ENCODE assay signal across 8 cellular contexts in genomic region chr2:85419009-85419711, GRCh38. TPM values are rescaled to one million over a fixed set of nuclear protein-coding genes. Genes with fewer than 3 reads are reported as not detected.
DNase-seq lines count a peak whose midpoint lies in the region; ATAC-seq lines count a peak whose summit lies in the region.

No MANE protein-coding gene starts in this region.

- no peaks in the 10 kb centered on the region for H3K36me3 ChIP-seq in iPS-20b (ENCODE audit: insufficient read depth, low read depth, low read length)

- no peaks in the 10 kb centered on the region for H3K27me3 Mint-ChIP-seq in activated CD4-positive, alpha-beta T cell treated with anti-CD3 and anti-CD28 coated beads, Interleukin-2, amount 10 ng/mL, durations not matched to agents 7 days and 5 days
- no peaks in the 10 kb centered on the region for H3K27me3 Mint-ChIP-seq in activated T-helper 2 cell treated with anti-CD3 and anti-CD28 coated beads, Interferon-gamma antibody, Interleukin-2, Interleukin-4, amounts not matched to agents 10 μg/mL and 5 μg/mL and 100 μg/mL, durations not matched to agents 14 hours and 24 hours and 36 hours (ENCODE audit: low read depth)

- CTCF ChIA-PET in activated CD4-positive, alpha-beta T cell treated with anti-CD3 and anti-CD28 coated beads, Interleukin-2, amount 10 ng/mL, durations not matched to agents 7 days and 5 days (lab: Charles Lee): interaction anchor here (0.6 to 4.5 kb wide), 17 partner anchors 10 to 218 kb away, joined by 3 to 65 read pairs (median 4); partner anchors contain the start of gene MAT2A

- H3K27ac ChIP-seq in iPS-20b (ENCODE audit: low read length) (peak overlapping the region; percentile 98), temporal lobe (ENCODE audit: low read depth, low read length) (peak overlapping the region; percentile 96)

- ATAC-seq in GM18861 (IDR thresholded peaks at IDR 0.05; ENCODE audit: unreplicated experiment): no peak

- H3K9me3 ChIP-seq in iPS-20b (ENCODE audit: insufficient read depth, low read depth, low read length): no peaks in the 10 kb centered on the region

- peaks cover 4% of the 10 kb centered on the region; the same call in 1 of the 2 replicates for H3K4me1 ChIP-seq in iPS-20b (ENCODE audit: insufficient read depth, low read length)

- peaks cover 9% of the 10 kb centered on the region; the same call in 1 of the 2 replicates for H3K27me3 ChIP-seq in iPS-20b (ENCODE audit: insufficient read depth, low read length)

- H3K36me3 Mint-ChIP-seq in activated CD4-positive, alpha-beta T cell treated with anti-CD3 and anti-CD28 coated beads, Interleukin-2, amount 10 ng/mL, durations not matched to agents 7 days and 5 days (ENCODE audit: low read depth): no peaks in the 10 kb centered on the region
- no peaks in the 10 kb centered on the region for H3K36me3 Mint-ChIP-seq in activated T-helper 2 cell treated with anti-CD3 and anti-CD28 coated beads, Interferon-gamma antibody, Interleukin-2, Interleukin-4, amounts not matched to agents 10 μg/mL and 5 μg/mL and 100 μg/mL, durations not matched to agents 14 hours and 24 hours and 36 hours (ENCODE audit: low read depth)

- peaks cover 50% of the 10 kb centered on the region for H3K4me1 Mint-ChIP-seq in activated CD4-positive, alpha-beta T cell treated with anti-CD3 and anti-CD28 coated beads, Interleukin-2, amount 10 ng/mL, durations not matched to agents 7 days and 5 days
- H3K4me1 Mint-ChIP-seq in activated T-helper 2 cell treated with anti-CD3 and anti-CD28 coated beads, Interferon-gamma antibody, Interleukin-2, Interleukin-4, amounts not matched to agents 10 μg/mL and 5 μg/mL and 100 μg/mL, durations not matched to agents 14 hours and 24 hours and 36 hours (ENCODE audit: low read depth): peaks cover 37% of the 10 kb centered on the region

- peak overlapping the region; percentile 92 for H3K4me3 ChIP-seq in iPS-20b (ENCODE audit: low read length)

- H3K9ac ChIP-seq in iPS-20b (ENCODE audit: low read depth, low read length): peak overlapping the region; percentile 87

- DNase-seq in activated CD4-positive, alpha-beta T cell treated with anti-CD3 and anti-CD28 coated beads, Interleukin-2, amount 10 ng/mL, durations not matched to agents 7 days and 5 days: no peak
- DNase-seq in activated CD4-positive, alpha-beta T cell treated with anti-CD3 and anti-CD28 coated beads for 1 hour: no peak
- DNase-seq in activated T-helper 2 cell treated with anti-CD3 and anti-CD28 coated beads, Interferon-gamma antibody, Interleukin-2, Interleukin-4, amounts not matched to agents 10 μg/mL and 5 μg/mL and 100 μg/mL, durations not matched to agents 14 hours and 24 hours and 36 hours (ENCODE audit: low spot score): no peak
- DNase-seq in amniotic stem cell (lab: John Stamatoyannopoulos, UW) (no peak), NCI-H510A treated with DMSO at 0.1 percent for 48 hours (lab: John Stamatoyannopoulos, UW) (no peak)

- peak overlapping the region; percentile 100 for H3K27ac Mint-ChIP-seq in activated CD4-positive, alpha-beta T cell treated with anti-CD3 and anti-CD28 coated beads, Interleukin-2, amount 10 ng/mL, durations not matched to agents 7 days and 5 days
- peak overlapping the region; percentile 98 for H3K27ac Mint-ChIP-seq in activated T-helper 2 cell treated with anti-CD3 and anti-CD28 coated beads, Interferon-gamma antibody, Interleukin-2, Interleukin-4, amounts not matched to agents 10 μg/mL and 5 μg/mL and 100 μg/mL, durations not matched to agents 14 hours and 24 hours and 36 hours

- POLR2A ChIA-PET in activated CD4-positive, alpha-beta T cell treated with anti-CD3 and anti-CD28 coated beads, Interleukin-2, amount 10 ng/mL, durations not matched to agents 7 days and 5 days (lab: Charles Lee): interaction anchor here (0.9 to 2.1 kb wide), 3 partner anchors 119 to 142 kb away, joined by 3 to 8 read pairs (median 5); partner anchors contain the start of genes GGCX and MAT2A

- no peaks in the 10 kb centered on the region for H3K9me3 Mint-ChIP-seq in activated CD4-positive, alpha-beta T cell treated with anti-CD3 and anti-CD28 coated beads, Interleukin-2, amount 10 ng/mL, durations not matched to agents 7 days and 5 days
- H3K9me3 Mint-ChIP-seq in activated T-helper 2 cell treated with anti-CD3 and anti-CD28 coated beads, Interferon-gamma antibody, Interleukin-2, Interleukin-4, amounts not matched to agents 10 μg/mL and 5 μg/mL and 100 μg/mL, durations not matched to agents 14 hours and 24 hours and 36 hours: no peaks in the 10 kb centered on the region

- H3K4me3 Mint-ChIP-seq in activated CD4-positive, alpha-beta T cell treated with anti-CD3 and anti-CD28 coated beads, Interleukin-2, amount 10 ng/mL, durations not matched to agents 7 days and 5 days: peak overlapping the region; percentile 96
- H3K4me3 Mint-ChIP-seq in activated T-helper 2 cell treated with anti-CD3 and anti-CD28 coated beads, Interferon-gamma antibody, Interleukin-2, Interleukin-4, amounts not matched to agents 10 μg/mL and 5 μg/mL and 100 μg/mL, durations not matched to agents 14 hours and 24 hours and 36 hours (ENCODE audit: low read depth): peak overlapping the region; percentile 97

- intact Hi-C loops in activated T-helper 2 cell treated with anti-CD3 and anti-CD28 coated beads, Interferon-gamma antibody, Interleukin-2, Interleukin-4, amounts not matched to agents 10 μg/mL and 5 μg/mL and 100 μg/mL, durations not matched to agents 14 hours and 24 hours and 36 hours (cut with micrococcal nuclease): loop anchor here (5.0 kb wide), 2 partner anchors 178 to 193 kb away; partner anchors contain the start of genes C2orf68 and RNF181

RNA-seq across cellular contexts. Expression of gene SH2D6, which starts 0.6 kb away (rescaled TPM):
- total RNA-seq in activated CD4-positive, alpha-beta T cell treated with anti-CD3 and anti-CD28 coated beads, Interleukin-2, amount 10 ng/mL, durations not matched to agents 7 days and 5 days: under 1 TPM; 0.10 to 0.77 TPM
- 0.48 and 1.3 TPM in 2 replicates for total RNA-seq in activated T-helper 2 cell treated with anti-CD3 and anti-CD28 coated beads, Interferon-gamma antibody, Interleukin-2, Interleukin-4, amounts not matched to agents 10 μg/mL and 5 μg/mL and 100 μg/mL, durations not matched to agents 14 hours and 24 hours and 36 hours
- 0.74 TPM for total RNA-seq in temporal lobe

RNA-seq across cellular contexts. Expression of gene CAPG, which starts 9.0 kb away (rescaled TPM):
- total RNA-seq in activated CD4-positive, alpha-beta T cell treated with anti-CD3 and anti-CD28 coated beads, Interleukin-2, amount 10 ng/mL, durations not matched to agents 7 days and 5 days: 100 to 1,000 TPM; 299 to 387 TPM
- 145 and 146 TPM in 2 replicates for total RNA-seq in activated T-helper 2 cell treated with anti-CD3 and anti-CD28 coated beads, Interferon-gamma antibody, Interleukin-2, Interleukin-4, amounts not matched to agents 10 μg/mL and 5 μg/mL and 100 μg/mL, durations not matched to agents 14 hours and 24 hours and 36 hours
- total RNA-seq in temporal lobe: 7.6 TPM

Comparison
In these comparisons a context has a peak if more than half of its experiments do, and no peak if none do; other contexts are left out.
1. RNA of gene CAPG, which starts 9.0 kb away (total RNA-seq): 299 to 387 TPM in activated CD4-positive, alpha-beta T cell treated with anti-CD3 and anti-CD28 coated beads, Interleukin-2, amount 10 ng/mL, durations not matched to agents 7 days and 5 days and 145 to 146 TPM in activated T-helper 2 cell treated with anti-CD3 and anti-CD28 coated beads, Interferon-gamma antibody, Interleukin-2, Interleukin-4, amounts not matched to agents 10 μg/mL and 5 μg/mL and 100 μg/mL, durations not matched to agents 14 hours and 24 hours and 36 hours; 7.6 TPM in temporal lobe (single experiment); every median in the first group is over 10 times any median in the second.